In the genomic region with DNA sequence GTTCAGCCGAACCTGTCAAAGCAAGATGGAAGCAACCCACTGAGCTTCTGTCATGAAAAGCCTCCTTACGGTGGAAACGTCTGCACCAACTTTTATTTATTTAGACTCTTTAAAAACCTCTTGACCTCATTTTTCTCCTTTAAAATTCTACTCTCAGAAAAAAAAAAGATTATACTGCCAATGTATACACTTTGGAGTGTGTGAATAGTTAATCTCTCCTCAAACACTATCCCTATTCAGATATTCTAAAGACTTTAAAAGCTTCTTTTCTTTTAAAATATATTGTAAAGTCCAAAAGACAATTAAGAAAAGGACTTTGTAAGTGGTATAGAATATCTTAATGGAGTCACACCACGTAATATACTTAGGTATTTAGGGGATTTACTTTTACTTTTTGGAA, we compare ENCODE assay signal across 18 cellular contexts.
"Had no signal": no experiment of that assay in that cellular context is flagged by ENCODE, and none has a peak within 500 bp of the region (broad histone marks: within the 10 kb centered on the region; RNA-seq: fewer than 3 reads in every experiment).

No MANE protein-coding gene starts in this region.

- H3K4me1 ChIP-seq: foreskin keratinocyte, right lobe of liver, uterus had no signal

- H3K27me3 ChIP-seq: foreskin keratinocyte, neural progenitor cell, right lobe of liver, transverse colon, uterus had no signal

- H3K36me3 ChIP-seq: neural progenitor cell, right lobe of liver, transverse colon, uterus had no signal

- ATAC-seq: foreskin keratinocyte; naive thymus-derived CD4-positive, alpha-beta T cell; right lobe of liver; stimulated activated naive B cell treated with anti-CD40 and anti-IgM and Interleukin-4, amounts not matched to agents 10 μg/mL and 1 μg/mL and 100 μg/mL, for 72 hours; WTC11 had no signal

- H3K9me3 ChIP-seq: right lobe of liver, transverse colon, uterus had no signal

- H3K4me2 ChIP-seq: neural progenitor cell had no signal

- H3K4me3 ChIP-seq: lung, neural progenitor cell, right lobe of liver, transverse colon, uterus had no signal

- DNase-seq: activated naive CD4-positive, alpha-beta T cell; activated T-cell treated with anti-CD3 and anti-CD28 coated beads, Interleukin-2, amount 50 U/mL, for 24 hours; central memory CD4-positive, alpha-beta T cell; dermis blood vessel endothelial cell; effector CD8-positive, alpha-beta T cell; foreskin keratinocyte; kidney; naive thymus-derived CD4-positive, alpha-beta T cell; posterior cingulate gyrus; right lobe of liver; stimulated activated CD4-positive, alpha-beta T cell treated with anti-CD3 and anti-CD28 coated beads, Interleukin-2, amount 100 ng/mL, for 48 hours; stimulated activated CD8-positive, alpha-beta memory T cell treated with anti-CD3 and anti-CD28 coated beads, Interleukin-4, amount 100 ng/mL, for 48 hours; stimulated activated naive B cell treated with anti-CD40 and anti-IgM and Interleukin-4, amounts not matched to agents 10 μg/mL and 1 μg/mL and 100 μg/mL, for 72 hours; transverse colon; uterus had no signal

- H2AFZ ChIP-seq: neural progenitor cell had no signal

- H3K27ac ChIP-seq: foreskin keratinocyte, neural progenitor cell, right lobe of liver, transverse colon, uterus had no signal
